Comparison of ENCODE assay signal across 12 cellular contexts in genomic region chr11:58963551-58964075, GRCh38. TPM values are rescaled to one million over a fixed set of nuclear protein-coding genes. Genes with fewer than 3 reads are reported as not detected.
DNase-seq lines count a peak whose midpoint lies in the region; ATAC-seq, FAIRE-seq and TF ChIP-seq lines count a peak whose summit lies in the region.
"Had no signal": no experiment of that assay in that cellular context is flagged by ENCODE, and none has a peak within 500 bp of the region (broad histone marks: within the 10 kb centered on the region; RNA-seq: fewer than 3 reads in every experiment).

No MANE protein-coding gene starts in this region.

- H3K4me3 Mint-ChIP-seq in Caco-2 (ENCODE audit: unreplicated experiment): no peak overlapping the region
- H3K4me3 Mint-ChIP-seq: stimulated activated naive CD8-positive, alpha-beta T cell treated with anti-CD3 and anti-CD28 coated beads, Interleukin-15, Interleukin-2, amounts not matched to agents 100 ng/mL and 50 ng/mL, for 24 hours had no signal

- no peak for FAIRE-seq in small intestine (lab: Jason Lieb, UNC)

- H3K27me3 ChIP-seq in small intestine (ENCODE audit: control insufficient read depth in 2 of 2, insufficient read depth in 2 of 2, low read length in 2 of 2) (no peaks in the 10 kb centered on the region), Caco-2 (replicated peaks; ENCODE audit: control insufficient read depth, insufficient read depth, low read length) (no peaks in the 10 kb centered on the region)

- H3K4me1 ChIP-seq in small intestine (ENCODE audit: control insufficient read depth in 2 of 2, insufficient read depth in 1 of 2, low read depth in 1 of 2, low read length in 1 of 2) (no peaks in the 10 kb centered on the region), Caco-2 (no peaks in the 10 kb centered on the region)
- H3K4me1 ChIP-seq: psoas muscle had no signal

- peaks cover 4% of the 10 kb centered on the region for H3K36me3 Mint-ChIP-seq in Caco-2 (ENCODE audit: insufficient read depth, unreplicated experiment)

- peaks cover 5% of the 10 kb centered on the region for H3K4me1 Mint-ChIP-seq in Caco-2 (ENCODE audit: low read depth, unreplicated experiment)

- no TSS peak for BruUV-seq in Caco-2 (replicated peaks; lab: Mats Ljungman, UMichigan)

- DNase-seq in HPDE6-E6E7 (ENCODE audit: extremely low spot score): peak; percentile 78
- peak; percentile 3 for DNase-seq in brain pericyte (ENCODE audit: low read depth, low spot score)
- DNase-seq in iris pigment epithelial cell (ENCODE audit: low read depth): peak; percentile 72
- peak; percentile 7 for DNase-seq in small intestine
- no peak for DNase-seq in H4 (ENCODE audit: low spot score)
- DNase-seq in SW480 (ENCODE audit: low spot score): no peak
- DNase-seq in Caco-2: no peak
- DNase-seq: NCI-H1092 treated with DMSO at 0.1 percent for 48 hours, psoas muscle, SHP77 treated with DMSO at 0.1 percent for 48 hours had no signal

- H3K36me3 ChIP-seq in small intestine (ENCODE audit: control insufficient read depth in 2 of 2, insufficient read depth in 2 of 2, low read length in 2 of 2) (no peaks in the 10 kb centered on the region), Caco-2 (ENCODE audit: control insufficient read depth, insufficient read depth, low read length) (no peaks in the 10 kb centered on the region)

- CTCF ChIA-PET in Caco-2 (lab: Charles Lee): interaction anchor here (1.1 kb wide), 1 partner anchor 114 kb away, joined by 3 read pairs; no protein-coding TSS in a partner anchor

- POLR2A ChIA-PET in Caco-2 (lab: Charles Lee): no interaction called here

- intact Hi-C loops in Caco-2 (cut with micrococcal nuclease; ENCODE audit: unreplicated experiment): no loop called here

- H3K9me3 ChIP-seq in small intestine (ENCODE audit: control insufficient read depth, low read depth) (no peaks in the 10 kb centered on the region), Caco-2 (no peaks in the 10 kb centered on the region)
- H3K9me3 ChIP-seq: psoas muscle had no signal

- WGBS in small intestine, 3 donors: 44 to 56% (median 45%) methylated on average over 27 of the region's 27 CpGs

- no peak for TF ChIP-seq CTCF in Caco-2 (IDR thresholded peaks at IDR 0.05; ENCODE audit: insufficient read depth in 1 of 2, low read depth in 1 of 2, low read length in 1 of 2, severe bottlenecking in 1 of 2, unreplicated experiment in 1 of 2)

- ATAC-seq in HG03139 (IDR thresholded peaks at IDR 0.05; ENCODE audit: unreplicated experiment): no peak
- ATAC-seq: psoas muscle had no signal

- H3K27ac ChIP-seq in small intestine (ENCODE audit: low read depth in 1 of 2, low read length in 1 of 2): no peak overlapping the region
- H3K27ac ChIP-seq: psoas muscle had no signal

- no peak overlapping the region for H3K27ac Mint-ChIP-seq in Caco-2 (ENCODE audit: unreplicated experiment)
- H3K27ac Mint-ChIP-seq: stimulated activated naive CD8-positive, alpha-beta T cell treated with anti-CD3 and anti-CD28 coated beads, Interleukin-15, Interleukin-2, amounts not matched to agents 100 ng/mL and 50 ng/mL, for 24 hours had no signal

- H3K9me3 Mint-ChIP-seq in Caco-2 (ENCODE audit: unreplicated experiment): no peaks in the 10 kb centered on the region
- H3K9me3 Mint-ChIP-seq: stimulated activated naive CD8-positive, alpha-beta T cell treated with anti-CD3 and anti-CD28 coated beads, Interleukin-15, Interleukin-2, amounts not matched to agents 100 ng/mL and 50 ng/mL, for 24 hours had no signal

- H3K4me3 ChIP-seq in small intestine (ENCODE audit: low read depth in 1 of 2, low read length in 2 of 2) (no peak overlapping the region), Caco-2 (ENCODE audit: low read depth, low read length) (no peak overlapping the region)
- H3K4me3 ChIP-seq: psoas muscle had no signal

- peaks cover 3% of the 10 kb centered on the region for H3K27me3 Mint-ChIP-seq in Caco-2 (ENCODE audit: insufficient read depth, unreplicated experiment)

RNA-seq across cellular contexts. Expression of gene GLYATL1, which starts 24.3 kb away (rescaled TPM):
- polyA plus RNA-seq in small intestine: under 1 TPM in 2 of 3 donors, not detected in 1; 0.67 to 0.76 TPM
- 0.56 and 1.5 TPM in 2 replicates for total RNA-seq in H4 (2014; rRNA removed; shearing (Covaris generic))
- total RNA-seq in Caco-2 (2022): 1.5 and 4.0 TPM in 2 replicates
- total RNA-seq: psoas muscle had no signal
- polyA plus RNA-seq: psoas muscle had no signal

Comparison
In these comparisons a context has a peak if more than half of its experiments do, and no peak if none do; other contexts are left out.
1. DNase-seq: peak in HPDE6-E6E7 (single experiment), brain pericyte (single experiment), iris pigment epithelial cell (single experiment) and small intestine (single experiment); none in H4 (single experiment), SW480 (single experiment) and Caco-2 (0 of 2).